In the genomic region with DNA sequence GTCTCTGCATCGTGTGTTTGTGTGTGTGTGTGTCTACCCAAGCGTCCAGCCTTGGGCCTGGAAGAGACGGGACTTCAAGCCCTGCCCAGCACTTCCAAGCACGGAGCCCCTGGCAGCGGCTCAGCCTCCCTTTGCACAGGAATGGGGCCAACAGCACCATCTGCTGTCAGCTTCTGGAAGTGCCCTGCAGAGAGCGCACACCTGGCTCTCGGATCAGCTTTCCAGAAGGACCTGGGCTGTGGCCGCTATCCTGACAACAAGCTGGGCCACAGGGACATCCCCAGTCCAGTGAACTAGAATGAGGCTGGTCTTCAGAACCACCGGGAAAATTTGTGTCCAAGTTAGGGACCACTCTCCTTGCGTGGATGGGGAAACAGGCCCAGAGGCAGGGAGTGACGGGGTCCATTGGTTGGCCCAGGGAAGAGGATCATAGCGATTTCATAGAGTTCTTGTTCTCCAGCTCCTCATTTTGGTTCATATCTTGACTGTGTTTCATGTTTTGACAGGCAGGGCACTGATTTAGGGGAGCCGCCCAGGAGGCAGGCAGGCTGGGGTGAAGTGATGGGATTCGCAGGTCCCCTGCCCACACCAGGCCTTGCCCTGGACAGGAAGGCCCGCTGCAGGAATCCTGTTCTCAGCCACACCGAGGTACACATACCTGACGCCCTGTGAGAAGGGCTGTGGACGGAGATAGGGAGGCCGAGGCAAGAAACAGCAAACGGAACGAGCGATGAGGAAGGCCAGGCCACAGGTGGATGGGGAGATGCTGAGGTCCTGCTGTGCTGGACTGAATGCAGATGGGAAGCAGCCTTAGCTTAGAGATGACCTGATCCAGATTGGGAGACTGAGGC, we compare ENCODE assay signal across 1 cellular context.
TF ChIP-seq lines count a peak whose summit lies in the region.

No MANE protein-coding gene starts in this region.

TF ChIP-seq in HCT116, 20 proteins besides CTCF, POLR2A, EP300 and RAD21 (continued from another document):
- TF ChIP-seq CBX3 (IDR thresholded peaks at IDR 0.05; ENCODE audit: low read depth): no peak
- TF ChIP-seq, protein P1, sequence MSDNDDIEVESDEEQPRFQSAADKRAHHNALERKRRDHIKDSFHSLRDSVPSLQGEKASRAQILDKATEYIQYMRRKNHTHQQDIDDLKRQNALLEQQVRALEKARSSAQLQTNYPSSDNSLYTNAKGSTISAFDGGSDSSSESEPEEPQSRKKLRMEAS (IDR thresholded peaks at IDR 0.05): no peak
- no peak for TF ChIP-seq YY1 (IDR thresholded peaks at IDR 0.05; ENCODE audit: extremely low read depth, insufficient replicate concordance, low read depth, low read length)
- no peak for TF ChIP-seq POLR2AphosphoS5 (IDR thresholded peaks at IDR 0.05; ENCODE audit: low read depth, low read length)
- no peak for TF ChIP-seq EZH2 (IDR thresholded peaks at IDR 0.05)
- no peak for TF ChIP-seq SRF (IDR thresholded peaks at IDR 0.05; ENCODE audit: low read depth)
